In genomic region chr10:46878743-46879142, GRCh38 we compare ENCODE assay signal across 1 cellular context. TPM values are rescaled to one million over a fixed set of nuclear protein-coding genes. Genes with fewer than 3 reads are reported as not detected.
"Had no signal": no experiment of that assay in that cellular context is flagged by ENCODE, and none has a peak within 500 bp of the region (broad histone marks: within the 10 kb centered on the region; RNA-seq: fewer than 3 reads in every experiment).

No MANE protein-coding gene starts in this region.

RNA-seq across cellular contexts. Expression of gene PTPN20, which starts 32.5 kb away (rescaled TPM):
- polyA plus RNA-seq: hepatocyte had no signal
